ENCODE assay signal across 8 cellular contexts in genomic region chr3:115147329-115148141, GRCh38. TPM values are rescaled to one million over a fixed set of nuclear protein-coding genes. Genes with fewer than 3 reads are reported as not detected.
A peak's percentile ranks its signal among the peaks of the same experiment; 100 is the strongest.
DNase-seq lines count a peak whose midpoint lies in the region; ATAC-seq and TF ChIP-seq lines count a peak whose summit lies in the region.

No MANE protein-coding gene starts in this region.

- peaks cover 7% of the 10 kb centered on the region for H3K4me1 ChIP-seq in adipocyte (ENCODE audit: control insufficient read depth, insufficient read depth, low read length)
- no peaks in the 10 kb centered on the region for H3K4me1 ChIP-seq in ovary (ENCODE audit: insufficient read depth)
- H3K4me1 ChIP-seq in thyroid gland: peaks cover 0 to 10% of the 10 kb centered on the region in 2 donors

- ATAC-seq in HG02759 (IDR thresholded peaks at IDR 0.05; ENCODE audit: unreplicated experiment) (peak; percentile 77), Right ventricle myocardium superior (ENCODE audit: poor library complexity) (peak; percentile 89)

- H3K27ac ChIP-seq in ovary: peak overlapping the region; percentile 97 to 98
- H3K27ac ChIP-seq in thyroid gland: peak overlapping the region; percentile 98 to 99 (median 98)

- peak; percentile 83 for TF ChIP-seq POLR2A in ovary (IDR thresholded peaks at IDR 0.05)
- TF ChIP-seq POLR2A in thyroid gland (IDR thresholded peaks at IDR 0.05): peak in 1 of 2 donors; percentile 97

- peak overlapping the region; percentile 89 for H3K9ac ChIP-seq in adipocyte (ENCODE audit: low read length)

- TF ChIP-seq CTCF in GM12865 (IDR thresholded peaks at IDR 0.05; ENCODE audit: insufficient read depth, low read depth, low read length, missing control alignments) (no peak), ovary (IDR thresholded peaks at IDR 0.05) (no peak), thyroid gland (IDR thresholded peaks at IDR 0.05) (no peak)

- H3K27me3 ChIP-seq in adipocyte (replicated peaks; ENCODE audit: control insufficient read depth, insufficient read depth, low read length): no peaks in the 10 kb centered on the region
- H3K27me3 ChIP-seq in ovary: no peaks in the 10 kb centered on the region
- H3K27me3 ChIP-seq in thyroid gland: no peaks in the 10 kb centered on the region

- intact Hi-C loops in Right ventricle myocardium superior (cut with DNase I): no loop called here
- intact Hi-C loops in ovary (cut with DNase I): loop anchor here in 1 of 4 donors (5.0 kb wide), 1 partner anchor 1400 kb away; the partner anchor contains the start of genes ATP6V1A and NAA50
- intact Hi-C loops in thyroid gland (cut with DNase I): no loop called here

- H3K9me3 ChIP-seq in adipocyte (ENCODE audit: control insufficient read depth, low read length) (no peaks in the 10 kb centered on the region), ovary (no peaks in the 10 kb centered on the region), thyroid gland (no peaks in the 10 kb centered on the region)

- peak; percentile 100 for DNase-seq in GM12865 (ENCODE audit: low read depth)
- DNase-seq in NCI-H128 (lab: John Stamatoyannopoulos, UW; ENCODE audit: unreplicated experiment): peak; percentile 100
- peak; percentile 100 for DNase-seq in SW 1271 (lab: John Stamatoyannopoulos, UW)
- peak; percentile 100 for DNase-seq in adipocyte (ENCODE audit: low read depth)
- DNase-seq in Right ventricle myocardium superior: peak; percentile 98
- DNase-seq in ovary: peak; percentile 97 to 99 (median 98)
- DNase-seq in thyroid gland: peak; percentile 99

- 0 to 1% (median 1%) methylated on average over 52 to 54 of the region's 54 CpGs for WGBS in ovary, 3 donors
- WGBS in thyroid gland, 2 donors: 1% methylated on average over 46 to 50 of the region's 54 CpGs

- H3K4me3 ChIP-seq in GM12865 (ENCODE audit: low read depth, low read length) (peak overlapping the region; percentile 95), adipocyte (ENCODE audit: low read length) (peak overlapping the region; percentile 89), ovary (peak overlapping the region; percentile 91), thyroid gland (replicated peaks in 1 of 3) (peak overlapping the region; percentile 2 to 92 (median 63))

- no peak for TF ChIP-seq EP300 in ovary (IDR thresholded peaks at IDR 0.05)

- H3K36me3 ChIP-seq in adipocyte (ENCODE audit: control insufficient read depth, insufficient read depth, low read length, severe bottlenecking): no peaks in the 10 kb centered on the region
- H3K36me3 ChIP-seq in ovary: no peaks in the 10 kb centered on the region
- H3K36me3 ChIP-seq in thyroid gland: no peaks in the 10 kb centered on the region

RNA-seq across cellular contexts. Expression of gene ZBTB20, which starts 0.4 kb away (rescaled TPM):
- 53.4 TPM for total RNA-seq in Right ventricle myocardium superior
- total RNA-seq in ovary: 100 to 1,000 TPM in 5 of 7 donors, 10 to 100 TPM in 2; 64.5 to 160 (median 117) TPM
- polyA plus RNA-seq in ovary: 10 to 100 TPM in 1 of 2 donors, 1 to 10 TPM in 1; 4.3 to 10.1 TPM
- 100 to 1,000 TPM; 148 to 242 (median 188) TPM for total RNA-seq in thyroid gland

Comparison
In these comparisons a context has a peak if more than half of its experiments do, and no peak if none do; other contexts are left out.
1. Peak in every context shown above with its lines: DNase-seq, ATAC-seq, H3K4me3 ChIP-seq and H3K27ac ChIP-seq.